Comparison of ENCODE assay signal across 1 cellular context in genomic region chr17:79632432-79632735, GRCh38.
TF ChIP-seq lines count a peak whose summit lies in the region.

No MANE protein-coding gene starts in this region.

TF ChIP-seq in HepG2, 621 proteins besides CTCF, POLR2A, EP300 and RAD21:
- TF ChIP-seq ARNT2 (CRISPR knock-in tag; IDR thresholded peaks at IDR 0.05; ENCODE audit: low read depth) (no peak), ZNF703 (CRISPR knock-in tag; IDR thresholded peaks at IDR 0.05; ENCODE audit: borderline replicate concordance) (no peak), TOPORS (CRISPR knock-in tag; IDR thresholded peaks at IDR 0.05) (no peak), ZNF10 (CRISPR knock-in tag; IDR thresholded peaks at IDR 0.05; ENCODE audit: borderline replicate concordance, low read depth) (no peak), AFF4 (CRISPR knock-in tag; IDR thresholded peaks at IDR 0.05) (no peak), JARID2 (CRISPR knock-in tag; IDR thresholded peaks at IDR 0.05; ENCODE audit: insufficient replicate concordance) (no peak), ZFP36L1 (CRISPR knock-in tag; IDR thresholded peaks at IDR 0.05) (no peak), ZNF800 (CRISPR knock-in tag; IDR thresholded peaks at IDR 0.05) (no peak), ZNF225 (CRISPR knock-in tag; IDR thresholded peaks at IDR 0.05) (no peak), ZNF142 (CRISPR knock-in tag; IDR thresholded peaks at IDR 0.05) (no peak), MTA3 (CRISPR knock-in tag; IDR thresholded peaks at IDR 0.05) (no peak), FOSL2 (CRISPR knock-in tag; IDR thresholded peaks at IDR 0.05) (no peak), ZNF180 (CRISPR knock-in tag; IDR thresholded peaks at IDR 0.05; ENCODE audit: borderline replicate concordance, low read depth) (no peak), ZNF350 (CRISPR knock-in tag; IDR thresholded peaks at IDR 0.05; ENCODE audit: borderline replicate concordance, low read depth) (no peak)
